15 cellular contexts compared by ENCODE assay signal in the genomic region with DNA sequence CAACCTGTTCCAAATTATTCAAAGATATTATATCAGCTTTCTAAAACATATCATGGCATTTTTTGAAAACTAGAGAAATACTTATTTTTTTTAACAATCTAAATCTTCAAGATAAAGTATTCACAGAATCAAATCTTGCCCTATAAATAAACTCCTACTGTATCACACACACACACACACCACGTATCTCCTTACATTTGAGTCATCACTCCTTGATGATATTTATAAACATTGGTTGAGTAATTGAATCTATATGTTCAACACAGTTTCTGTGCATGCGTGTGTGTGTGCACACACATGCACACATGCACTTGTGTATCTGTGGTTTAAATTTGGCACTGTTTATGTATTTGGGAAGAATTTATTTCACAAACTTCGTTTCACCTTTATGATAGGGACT.
DNase-seq lines count a peak whose midpoint lies in the region; ATAC-seq and TF ChIP-seq lines count a peak whose summit lies in the region.
"Had no signal": no experiment of that assay in that cellular context is flagged by ENCODE, and none has a peak within 500 bp of the region (broad histone marks: within the 10 kb centered on the region; RNA-seq: fewer than 3 reads in every experiment).

No MANE protein-coding gene starts in this region.

- H4K91ac ChIP-seq in IMR-90 (ENCODE audit: insufficient read depth, low read depth, low read length) = no peak overlapping the region

- H2AK5ac ChIP-seq in IMR-90 (ENCODE audit: low read depth, low read length) = no peak overlapping the region

- no peak overlapping the region for H2BK120ac ChIP-seq in IMR-90 (ENCODE audit: low read depth, low read length)

- no TSS peak for BruUV-seq in IMR-90 (replicated peaks; lab: Mats Ljungman, UMichigan)

- H3K4me1 ChIP-seq in IMR-90 (ENCODE audit: control insufficient read depth, insufficient read depth, low read length) = no peaks in the 10 kb centered on the region

- in situ Hi-C loops in IMR-90 (cut with MboI; ENCODE audit: low sequenced_read_pairs) = no loop called here

- H3K23ac ChIP-seq in IMR-90 (ENCODE audit: low read depth, low read length) = no peak overlapping the region

- H3K79me1 ChIP-seq in IMR-90 (ENCODE audit: low read depth in 1 of 2, low read length in 2 of 2) = no peaks in the 10 kb centered on the region

- no peak overlapping the region for H3K9ac ChIP-seq in IMR-90 (ENCODE audit: low read depth, low read length)

- no peak overlapping the region for H2AK9ac ChIP-seq in IMR-90 (replicated peaks; ENCODE audit: low read depth, low read length, poor library complexity)

- no peaks in the 10 kb centered on the region for H3K9me3 ChIP-seq in IMR-90 (ENCODE audit: control insufficient read depth, insufficient read depth, low read length)
- H3K9me3 ChIP-seq: BE2C had no signal

- intact Hi-C loops in IMR-90 (cut with micrococcal nuclease) = no loop called here

- peak; percentile 27; the same call in 1 of the 2 replicates for ATAC-seq in IMR-90 (ENCODE audit: low read depth)
- ATAC-seq: GM12878, K562, Right ventricle myocardium inferior had no signal

- no peak overlapping the region for H4K5ac ChIP-seq in IMR-90 (ENCODE audit: low read depth, low read length)

- H3K56ac ChIP-seq in IMR-90 (ENCODE audit: extremely low read depth, insufficient read depth, low read length) = no peak overlapping the region

- H3K4ac ChIP-seq in IMR-90 (ENCODE audit: low read depth, low read length) = no peak overlapping the region

- CTCF ChIA-PET in IMR-90 (lab: Yijun Ruan, JAX) = interaction anchor here (0.7 kb wide), 1 partner anchor 19 kb away, joined by 3 read pairs; no protein-coding TSS in a partner anchor

- no peaks in the 10 kb centered on the region for H4K20me1 ChIP-seq in IMR-90 (ENCODE audit: insufficient read depth, low read length)

- POLR2A ChIA-PET in IMR-90 (lab: Charles Lee; ENCODE audit: unreplicated experiment) = interaction anchor here (0.6 kb wide), 1 partner anchor 109 kb away, joined by 5 read pairs; no protein-coding TSS in a partner anchor

- dilution Hi-C loops in IMR-90 (cut with HindIII; ENCODE audit: low sequenced_read_pairs, unreplicated experiment) = no loop called here

- WGBS in IMR-90 (ENCODE audit: extremely low coverage in 2 of 2, insufficient read length in 1 of 2), 2 experiments = no CpG with 5 or more reads among the region's 3 CpGs

- H4K8ac ChIP-seq in IMR-90 (ENCODE audit: low read depth in 2 of 2, low read length in 2 of 2) = no peak overlapping the region

- DNase-seq in NCI-H748 (lab: John Stamatoyannopoulos, UW; ENCODE audit: unreplicated experiment) = peak; percentile 27
- DNase-seq in NCI-H748 treated with DMSO at 0.1 percent for 48 hours (lab: John Stamatoyannopoulos, UW) = no peak
- peak; percentile 67 for DNase-seq in IMR-90
- DNase-seq in epithelial cell of esophagus (ENCODE audit: low read depth) = peak; percentile 2
- DNase-seq in islet precursor cell = no peak
- no peak for DNase-seq in NCI-H82 (lab: John Stamatoyannopoulos, UW)
- no peak for DNase-seq in SIG-M5 (lab: John Stamatoyannopoulos, UW)
- DNase-seq: BE2C, DMS79 treated with DMSO at 0.1 percent for 48 hours, HFFc6, NCI-H524, OCI-M1 had no signal

- no peak for TF ChIP-seq RAD21 in IMR-90 (IDR thresholded peaks at IDR 0.05; ENCODE audit: low read length)

- no peak overlapping the region for H3K4me2 ChIP-seq in IMR-90 (ENCODE audit: low read depth, low read length)

- H3K4me3 ChIP-seq in IMR-90 (ENCODE audit: insufficient read depth, low read depth, low read length) = no peak overlapping the region
- H3K4me3 ChIP-seq in epithelial cell of esophagus (ENCODE audit: low read length) = no peak overlapping the region
- H3K4me3 ChIP-seq: GM12878, K562 had no signal

- H2BK15ac ChIP-seq in IMR-90 (ENCODE audit: low read depth, low read length) = no peak overlapping the region

- no peak overlapping the region for H2BK5ac ChIP-seq in IMR-90 (ENCODE audit: low read depth, low read length, poor library complexity, severe bottlenecking)

- H2AFZ ChIP-seq in IMR-90 (replicated peaks; ENCODE audit: low read length, poor library complexity) = no peak overlapping the region

- H3K27me3 ChIP-seq in IMR-90 (ENCODE audit: control insufficient read depth, insufficient read depth, low read length) = no peaks in the 10 kb centered on the region
- H3K27me3 ChIP-seq: BE2C had no signal

- H3K27ac ChIP-seq in IMR-90 (ENCODE audit: insufficient read depth, low read length) = no peak overlapping the region

- H3K36me3 ChIP-seq in IMR-90 (ENCODE audit: control insufficient read depth, insufficient read depth, low read length) = no peaks in the 10 kb centered on the region
- H3K36me3 ChIP-seq: BE2C had no signal

- TF ChIP-seq POLR2A in IMR-90 (IDR thresholded peaks at IDR 0.05; ENCODE audit: low read depth, low read length) = no peak

- H3K14ac ChIP-seq in IMR-90 (replicated peaks; ENCODE audit: low read depth, low read length) = no peak overlapping the region

- TF ChIP-seq CTCF in IMR-90 (conservative IDR thresholded peaks at IDR 0.05; ENCODE audit: low read depth, low read length) (no peak), epithelial cell of esophagus (IDR thresholded peaks at IDR 0.05; ENCODE audit: insufficient read depth, low read depth, low read length, missing control alignments) (no peak)

- H3K18ac ChIP-seq in IMR-90 (ENCODE audit: low read depth, low read length) = no peak overlapping the region

- H3K9me1 ChIP-seq in IMR-90 (ENCODE audit: insufficient read depth, low read length) = no peaks in the 10 kb centered on the region

- H2BK20ac ChIP-seq in IMR-90 (ENCODE audit: low read depth, low read length) = no peak overlapping the region

TF ChIP-seq in IMR-90, 13 proteins besides CTCF, POLR2A, EP300 and RAD21:
- peak; percentile 14; the same call in 1 of the 2 replicates for TF ChIP-seq CEBPB (IDR thresholded peaks at IDR 0.05; ENCODE audit: low read depth, low read length)
- TF ChIP-seq, protein P1, sequence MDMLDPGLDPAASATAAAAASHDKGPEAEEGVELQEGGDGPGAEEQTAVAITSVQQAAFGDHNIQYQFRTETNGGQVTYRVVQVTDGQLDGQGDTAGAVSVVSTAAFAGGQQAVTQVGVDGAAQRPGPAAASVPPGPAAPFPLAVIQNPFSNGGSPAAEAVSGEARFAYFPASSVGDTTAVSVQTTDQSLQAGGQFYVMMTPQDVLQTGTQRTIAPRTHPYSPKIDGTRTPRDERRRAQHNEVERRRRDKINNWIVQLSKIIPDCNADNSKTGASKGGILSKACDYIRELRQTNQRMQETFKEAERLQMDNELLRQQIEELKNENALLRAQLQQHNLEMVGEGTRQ (IDR thresholded peaks at IDR 0.05; ENCODE audit: low read depth, low read length) = no peak

Comparison
In these comparisons a context has a peak if more than half of its experiments do, and no peak if none do; other contexts are left out.
1. DNase-seq: peak in NCI-H748 (single experiment), IMR-90 (single experiment) and epithelial cell of esophagus (single experiment); none in NCI-H748 treated with DMSO at 0.1 percent for 48 hours (single experiment), islet precursor cell (single experiment), NCI-H82 (single experiment) and SIG-M5 (single experiment).